Comparison of ENCODE assay signal across 1 cellular context in genomic region chr20:34334654-34335407, GRCh38.
TF ChIP-seq lines count a peak whose summit lies in the region.

No MANE protein-coding gene starts in this region.

TF ChIP-seq in HepG2, 621 proteins besides CTCF, POLR2A, EP300 and RAD21 (continued from another document and continues in another):
- no peak for TF ChIP-seq ARID5B (CRISPR knock-in tag; IDR thresholded peaks at IDR 0.05)
- no peak for TF ChIP-seq NR3C1 (CRISPR knock-in tag; IDR thresholded peaks at IDR 0.05)
- no peak for TF ChIP-seq ZNF382 (CRISPR knock-in tag; IDR thresholded peaks at IDR 0.05; ENCODE audit: borderline replicate concordance)
- peak; percentile 5; the same call in 1 of the 2 replicates for TF ChIP-seq RFX5 (IDR thresholded peaks at IDR 0.05; ENCODE audit: low read depth, low read length)
- no peak for TF ChIP-seq TARDBP (CRISPR knock-in tag; IDR thresholded peaks at IDR 0.05)
- TF ChIP-seq UBTF (CRISPR knock-in tag; IDR thresholded peaks at IDR 0.05): no peak
- peak; percentile 79; the same call in 1 of the 2 replicates for TF ChIP-seq ZNF572 (CRISPR knock-in tag; IDR thresholded peaks at IDR 0.05)
- peak; percentile 38; the same call in 1 of the 2 replicates for TF ChIP-seq TCF7 (IDR thresholded peaks at IDR 0.05; ENCODE audit: low read depth)
- no peak for TF ChIP-seq ZNF335 (CRISPR knock-in tag; IDR thresholded peaks at IDR 0.05)
- TF ChIP-seq ZNF274 (CRISPR knock-in tag; IDR thresholded peaks at IDR 0.05): no peak
- peak; percentile 58 for TF ChIP-seq DRAP1 (CRISPR knock-in tag; IDR thresholded peaks at IDR 0.05)
- TF ChIP-seq GATAD2A (CRISPR knock-in tag; IDR thresholded peaks at IDR 0.05): peak; percentile 19
- TF ChIP-seq ZBTB43 (CRISPR knock-in tag; conservative IDR thresholded peaks at IDR 0.05): no peak
- TF ChIP-seq NFE2L1 (CRISPR knock-in tag; IDR thresholded peaks at IDR 0.05; ENCODE audit: borderline replicate concordance): no peak
- no peak for TF ChIP-seq ZNF788 (CRISPR knock-in tag; IDR thresholded peaks at IDR 0.05; ENCODE audit: borderline replicate concordance)
- TF ChIP-seq ZC3H13 (CRISPR knock-in tag; IDR thresholded peaks at IDR 0.05): no peak
- TF ChIP-seq ZNF724P (CRISPR knock-in tag; IDR thresholded peaks at IDR 0.05; ENCODE audit: borderline replicate concordance): 0 out of 2 replicates have a peak, but pooled peaks have one; percentile 62
- no peak for TF ChIP-seq ZNF740 (CRISPR knock-in tag; IDR thresholded peaks at IDR 0.05)
- TF ChIP-seq CREB3 (CRISPR knock-in tag; IDR thresholded peaks at IDR 0.05): no peak
- TF ChIP-seq PCBP2 (optimal IDR thresholded peaks at IDR 0.05; ENCODE audit: low read depth, low read length, poor library complexity, severe bottlenecking): no peak
- no peak for TF ChIP-seq PAF1 (CRISPR knock-in tag; IDR thresholded peaks at IDR 0.05)
- no peak for TF ChIP-seq DMTF1 (CRISPR knock-in tag; IDR thresholded peaks at IDR 0.05)
- TF ChIP-seq SP4 (CRISPR knock-in tag; IDR thresholded peaks at IDR 0.05): 0 out of 2 replicates have a peak, but pooled peaks have one; percentile 68
- no peak for TF ChIP-seq XBP1 (CRISPR knock-in tag; IDR thresholded peaks at IDR 0.05)
- TF ChIP-seq ZNF260 (CRISPR knock-in tag; IDR thresholded peaks at IDR 0.05; ENCODE audit: borderline replicate concordance, low read depth): no peak
- TF ChIP-seq ZNF281 (CRISPR knock-in tag; IDR thresholded peaks at IDR 0.05; ENCODE audit: borderline replicate concordance): peak; percentile 51; the same call in 1 of the 2 replicates
- no peak for TF ChIP-seq THAP8 (CRISPR knock-in tag; IDR thresholded peaks at IDR 0.05; ENCODE audit: borderline replicate concordance)
- TF ChIP-seq MTA3 (CRISPR knock-in tag; IDR thresholded peaks at IDR 0.05): no peak
- TF ChIP-seq NFRKB (IDR thresholded peaks at IDR 0.05): no peak
- TF ChIP-seq CSRNP2 (CRISPR knock-in tag; conservative IDR thresholded peaks at IDR 0.05; ENCODE audit: low read depth): no peak
- peak; percentile 14; the same call in 1 of the 2 replicates for TF ChIP-seq TFE3 (CRISPR knock-in tag; IDR thresholded peaks at IDR 0.05)
- TF ChIP-seq ZNF124 (CRISPR knock-in tag; IDR thresholded peaks at IDR 0.05): no peak
- TF ChIP-seq ONECUT2 (CRISPR knock-in tag; IDR thresholded peaks at IDR 0.05): no peak
- no peak for TF ChIP-seq GTF2F1 (IDR thresholded peaks at IDR 0.05; ENCODE audit: low read length)
- no peak for TF ChIP-seq RFXANK (CRISPR knock-in tag; IDR thresholded peaks at IDR 0.05)
- TF ChIP-seq YEATS2 (CRISPR knock-in tag; IDR thresholded peaks at IDR 0.05; ENCODE audit: borderline replicate concordance): no peak
- 0 out of 2 replicates have a peak, but pooled peaks have one; percentile 29 for TF ChIP-seq ZNF232 (CRISPR knock-in tag; IDR thresholded peaks at IDR 0.05; ENCODE audit: borderline replicate concordance)
- TF ChIP-seq KAT8 (CRISPR knock-in tag; IDR thresholded peaks at IDR 0.05): peak; percentile 15; the same call in 1 of the 2 replicates
- no peak for TF ChIP-seq ZNF709 (CRISPR knock-in tag; IDR thresholded peaks at IDR 0.05)
- no peak for TF ChIP-seq RBM39 (IDR thresholded peaks at IDR 0.05; ENCODE audit: low read depth, low read length, poor library complexity, severe bottlenecking)
- TF ChIP-seq ISX (CRISPR knock-in tag; conservative IDR thresholded peaks at IDR 0.05): no peak
- TF ChIP-seq IKZF5 (CRISPR knock-in tag; IDR thresholded peaks at IDR 0.05): no peak
- no peak for TF ChIP-seq ZNF263 (CRISPR knock-in tag; IDR thresholded peaks at IDR 0.05)
- TF ChIP-seq ZNF878 (CRISPR knock-in tag; IDR thresholded peaks at IDR 0.05): no peak
- TF ChIP-seq SYNCRIP (IDR thresholded peaks at IDR 0.05; ENCODE audit: insufficient read depth, low read depth, low read length): no peak
